Comparison of ENCODE assay signal across 17 cellular contexts in the genomic region with DNA sequence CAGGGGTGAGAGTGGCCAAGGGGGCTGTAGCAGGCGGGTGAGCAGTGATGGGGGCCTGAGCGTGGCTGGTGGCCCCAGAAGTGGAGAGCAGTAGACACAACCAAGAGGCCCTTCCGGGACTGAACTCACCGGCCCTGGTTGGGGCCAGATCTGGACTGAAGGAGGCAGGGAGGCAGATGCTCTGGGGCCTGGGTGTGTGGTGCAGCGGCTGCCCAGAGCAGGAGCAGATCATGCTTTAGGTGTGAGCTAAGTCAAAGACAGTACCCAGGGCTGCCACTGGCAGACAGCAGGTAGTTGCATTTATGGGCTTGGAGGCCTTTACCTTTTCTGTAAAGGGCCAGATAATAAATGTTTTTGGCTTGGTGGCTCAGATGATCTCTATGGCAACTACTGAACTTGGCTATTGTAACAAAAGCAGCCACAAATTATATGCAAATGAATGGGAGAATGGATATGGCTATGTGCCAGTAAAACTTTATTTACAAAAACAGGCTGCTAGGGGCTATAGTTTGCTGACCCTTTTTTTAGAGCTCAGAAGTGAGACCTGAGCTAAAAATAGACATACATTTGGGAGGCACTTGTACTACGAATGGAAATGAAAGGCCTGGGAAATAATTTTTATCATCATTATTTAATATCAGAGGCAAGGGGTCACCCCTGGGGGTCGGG. TPM values are rescaled to one million over a fixed set of nuclear protein-coding genes. Genes with fewer than 3 reads are reported as not detected.
DNase-seq lines count a peak whose midpoint lies in the region; ATAC-seq and TF ChIP-seq lines count a peak whose summit lies in the region.
"Had no signal": no experiment of that assay in that cellular context is flagged by ENCODE, and none has a peak within 500 bp of the region (broad histone marks: within the 10 kb centered on the region; RNA-seq: fewer than 3 reads in every experiment).

No MANE protein-coding gene starts in this region.

- no peak overlapping the region for H3K4me3 Mint-ChIP-seq in activated CD8-positive, alpha-beta T cell treated with anti-CD3 and anti-CD28 coated beads for 36 hours
- no peak overlapping the region for H3K4me3 Mint-ChIP-seq in progenitor cell of endocrine pancreas (ENCODE audit: low read depth)
- H3K4me3 Mint-ChIP-seq in CD4-positive, alpha-beta memory T cell, result no peak overlapping the region

- POLR2A ChIA-PET in activated CD8-positive, alpha-beta T cell treated with anti-CD3 and anti-CD28 coated beads for 36 hours (lab: Charles Lee), result interaction anchor here (0.6 kb wide), 1 partner anchor 30 kb away, joined by 4 read pairs; no protein-coding TSS in a partner anchor
- POLR2A ChIA-PET in CD4-positive, alpha-beta memory T cell (lab: Charles Lee; ENCODE audit: partially characterized antibody), result interaction anchor here (44.6 kb wide), 1 partner anchor 39 kb away, joined by 2727 read pairs; the partner anchor contains the start of genes RHOF and SETD1B

- H3K4me1 Mint-ChIP-seq in activated CD8-positive, alpha-beta T cell treated with anti-CD3 and anti-CD28 coated beads for 36 hours (ENCODE audit: low read depth), result peaks cover 14% of the 10 kb centered on the region
- no peaks in the 10 kb centered on the region for H3K4me1 Mint-ChIP-seq in progenitor cell of endocrine pancreas (ENCODE audit: low read depth)
- peaks cover 0 to 6% (median 0%) of the 10 kb centered on the region in 4 donors for H3K4me1 Mint-ChIP-seq in CD4-positive, alpha-beta memory T cell

- no peak overlapping the region for H3K4me3 ChIP-seq in left ventricle myocardium inferior
- no peak overlapping the region for H3K4me3 ChIP-seq in CD4-positive, alpha-beta memory T cell (ENCODE audit: low read length in 2 of 2)
- H3K4me3 ChIP-seq: adrenal gland, mucosa of descending colon, thoracic aorta had no signal

- peaks cover 59% of the 10 kb centered on the region for H3K36me3 ChIP-seq in left ventricle myocardium inferior
- peaks cover 54% of the 10 kb centered on the region for H3K36me3 ChIP-seq in CD4-positive, alpha-beta memory T cell (ENCODE audit: insufficient read depth, low read length)

- H3K36me3 Mint-ChIP-seq in activated CD8-positive, alpha-beta T cell treated with anti-CD3 and anti-CD28 coated beads for 36 hours (ENCODE audit: low read depth), result peaks cover 36% of the 10 kb centered on the region
- peaks cover 22% of the 10 kb centered on the region for H3K36me3 Mint-ChIP-seq in progenitor cell of endocrine pancreas (ENCODE audit: insufficient read depth)
- peaks cover 43 to 58% of the 10 kb centered on the region in 2 donors for H3K36me3 Mint-ChIP-seq in CD4-positive, alpha-beta memory T cell

- peak overlapping the region; percentile 39 for H3K27ac ChIP-seq in left ventricle myocardium inferior (replicated peaks)
- no peak overlapping the region for H3K27ac ChIP-seq in CD4-positive, alpha-beta memory T cell (ENCODE audit: low read depth, low read length)
- H3K27ac ChIP-seq: thoracic aorta had no signal

- DNase-seq in left ventricle myocardium inferior (no peak), Right ventricle myocardium superior (no peak), progenitor cell of endocrine pancreas (ENCODE audit: low spot score, unreplicated experiment) (no peak)
- DNase-seq in activated CD8-positive, alpha-beta T cell treated with anti-CD3 and anti-CD28 coated beads for 36 hours, result no peak
- no peak for DNase-seq in CD4-positive, alpha-beta memory T cell
- DNase-seq: activated CD4-positive, CD25-positive, alpha-beta regulatory T cell; activated CD8-positive, alpha-beta memory T cell treated with anti-CD3 and anti-CD28 coated beads, Interleukin-2, amount 50 U/mL, for 4 hours; glutamatergic neuron; IMR-90; mucosa of descending colon; NCI-H446; stimulated activated CD4-positive, alpha-beta T cell treated with anti-CD3 and anti-CD28 coated beads, Interleukin-15, amount 100 ng/mL, for 24 hours had no signal

- H3K27me3 ChIP-seq in left ventricle myocardium inferior (ENCODE audit: low read depth), result no peaks in the 10 kb centered on the region
- no peaks in the 10 kb centered on the region for H3K27me3 ChIP-seq in CD4-positive, alpha-beta memory T cell (ENCODE audit: insufficient read depth, low read length)
- H3K27me3 ChIP-seq: adrenal gland had no signal

- H3K9me3 Mint-ChIP-seq in activated CD8-positive, alpha-beta T cell treated with anti-CD3 and anti-CD28 coated beads for 36 hours, result no peaks in the 10 kb centered on the region
- H3K9me3 Mint-ChIP-seq in progenitor cell of endocrine pancreas (ENCODE audit: low read depth), result no peaks in the 10 kb centered on the region
- H3K9me3 Mint-ChIP-seq in CD4-positive, alpha-beta memory T cell, result peaks cover 0 to 2% (median 0%) of the 10 kb centered on the region in 8 donors

- CTCF ChIA-PET in activated CD8-positive, alpha-beta T cell treated with anti-CD3 and anti-CD28 coated beads for 36 hours (lab: Charles Lee), result interaction anchor here (0.8 to 1.4 kb wide), 2 partner anchors 14 to 17 kb away, joined by 3 to 4 read pairs; no protein-coding TSS in a partner anchor
- CTCF ChIA-PET in CD4-positive, alpha-beta memory T cell (lab: Charles Lee; ENCODE audit: partially characterized antibody), result no interaction called here

- no peak for ATAC-seq in Right ventricle myocardium superior (ENCODE audit: poor library complexity)
- no peak for ATAC-seq in activated CD8-positive, alpha-beta T cell treated with anti-CD3 and anti-CD28 coated beads for 36 hours
- ATAC-seq in HG03460 (IDR thresholded peaks at IDR 0.05; ENCODE audit: unreplicated experiment), result no peak
- ATAC-seq: mucosa of descending colon had no signal

- H3K27me3 Mint-ChIP-seq in activated CD8-positive, alpha-beta T cell treated with anti-CD3 and anti-CD28 coated beads for 36 hours, result no peaks in the 10 kb centered on the region
- no peaks in the 10 kb centered on the region for H3K27me3 Mint-ChIP-seq in progenitor cell of endocrine pancreas
- no peaks in the 10 kb centered on the region for H3K27me3 Mint-ChIP-seq in CD4-positive, alpha-beta memory T cell

- peak; percentile 9 for TF ChIP-seq CTCF in left ventricle myocardium inferior (IDR thresholded peaks at IDR 0.05; ENCODE audit: borderline replicate concordance)
- TF ChIP-seq CTCF in activated CD8-positive, alpha-beta T cell treated with anti-CD3 and anti-CD28 coated beads for 36 hours (IDR thresholded peaks at IDR 0.05), result no peak
- TF ChIP-seq CTCF in progenitor cell of endocrine pancreas (IDR thresholded peaks at IDR 0.05; ENCODE audit: unreplicated experiment), result no peak

- intact Hi-C loops in left ventricle myocardium inferior (cut with micrococcal nuclease) (no loop called here), Right ventricle myocardium superior (cut with DNase I) (no loop called here)
- intact Hi-C loops in activated CD8-positive, alpha-beta T cell treated with anti-CD3 and anti-CD28 coated beads for 36 hours (cut with micrococcal nuclease), result no loop called here
- intact Hi-C loops in CD4-positive, alpha-beta memory T cell (cut with micrococcal nuclease), result no loop called here

- H3K4me1 ChIP-seq in left ventricle myocardium inferior, result peaks cover 22% of the 10 kb centered on the region
- H3K4me1 ChIP-seq in CD4-positive, alpha-beta memory T cell (ENCODE audit: insufficient read depth, low read length), result no peaks in the 10 kb centered on the region
- H3K4me1 ChIP-seq: adrenal gland had no signal

- H3K9me3 ChIP-seq in left ventricle myocardium inferior (replicated peaks), result no peaks in the 10 kb centered on the region
- no peaks in the 10 kb centered on the region for H3K9me3 ChIP-seq in CD4-positive, alpha-beta memory T cell (ENCODE audit: control insufficient read depth in 1 of 2, low read length in 2 of 2)
- H3K9me3 ChIP-seq: adrenal gland, mucosa of descending colon, thoracic aorta had no signal

- peak overlapping the region; percentile 30 for H3K27ac Mint-ChIP-seq in activated CD8-positive, alpha-beta T cell treated with anti-CD3 and anti-CD28 coated beads for 36 hours
- H3K27ac Mint-ChIP-seq in progenitor cell of endocrine pancreas, result peak overlapping the region; percentile 26
- peak overlapping the region in 2 of 7 donors; percentile 27 to 51 for H3K27ac Mint-ChIP-seq in CD4-positive, alpha-beta memory T cell

RNA-seq across cellular contexts. Expression of gene SETD1B, which starts 25.6 kb away (rescaled TPM):
- 7.9 TPM for total RNA-seq in left ventricle myocardium inferior
- 8.6 TPM for total RNA-seq in Right ventricle myocardium superior
- 10 to 100 TPM; 13.3 TPM for total RNA-seq in activated CD8-positive, alpha-beta T cell treated with anti-CD3 and anti-CD28 coated beads for 36 hours
- total RNA-seq in progenitor cell of endocrine pancreas, result 27.2 and 28.6 TPM in 2 replicates
- total RNA-seq in CD4-positive, alpha-beta memory T cell, result 10 to 100 TPM; 67.1 to 69.3 TPM
- 1 to 10 TPM in 1 of 2 donors, under 1 TPM in 1; 0.13 to 3.3 TPM for polyA plus RNA-seq in CD4-positive, alpha-beta memory T cell

RNA-seq across cellular contexts. Expression of gene HPD, which starts 29.3 kb away (rescaled TPM):
- total RNA-seq in left ventricle myocardium inferior (1.3 TPM), Right ventricle myocardium superior (2.7 TPM), progenitor cell of endocrine pancreas (not detected in 2 replicates)
- total RNA-seq in activated CD8-positive, alpha-beta T cell treated with anti-CD3 and anti-CD28 coated beads for 36 hours, result not detected
- total RNA-seq in CD4-positive, alpha-beta memory T cell, result not detected
- polyA plus RNA-seq in CD4-positive, alpha-beta memory T cell, result not detected
- total RNA-seq: H4 had no signal
- polyA plus RNA-seq: keratinocyte had no signal

RNA-seq across cellular contexts. Expression of gene RHOF, which starts 35.9 kb away (rescaled TPM):
- 44.3 TPM for total RNA-seq in left ventricle myocardium inferior
- total RNA-seq in Right ventricle myocardium superior, result 41.8 TPM
- 100 to 1,000 TPM; 108 to 116 TPM for total RNA-seq in activated CD8-positive, alpha-beta T cell treated with anti-CD3 and anti-CD28 coated beads for 36 hours
- 36.0 and 37.5 TPM in 2 replicates for total RNA-seq in progenitor cell of endocrine pancreas
- 100 to 1,000 TPM; 137 to 138 TPM for total RNA-seq in CD4-positive, alpha-beta memory T cell
- 100 to 1,000 TPM in 1 of 2 donors, 10 to 100 TPM in 1; 72.6 to 106 TPM for polyA plus RNA-seq in CD4-positive, alpha-beta memory T cell

RNA-seq across cellular contexts. Expression of gene PSMD9, which starts 59.2 kb away (rescaled TPM):
- total RNA-seq in left ventricle myocardium inferior (28.1 TPM), Right ventricle myocardium superior (34.9 TPM), progenitor cell of endocrine pancreas (33.5 and 38.8 TPM in 2 replicates)
- total RNA-seq in activated CD8-positive, alpha-beta T cell treated with anti-CD3 and anti-CD28 coated beads for 36 hours, result 10 to 100 TPM; 48.6 to 50.7 TPM
- total RNA-seq in CD4-positive, alpha-beta memory T cell, result 10 to 100 TPM; 41.4 to 42.7 TPM
- polyA plus RNA-seq in CD4-positive, alpha-beta memory T cell, result 100 to 1,000 TPM in 1 of 2 donors, 10 to 100 TPM in 1; 93.2 to 111 TPM
